In the genomic region with DNA sequence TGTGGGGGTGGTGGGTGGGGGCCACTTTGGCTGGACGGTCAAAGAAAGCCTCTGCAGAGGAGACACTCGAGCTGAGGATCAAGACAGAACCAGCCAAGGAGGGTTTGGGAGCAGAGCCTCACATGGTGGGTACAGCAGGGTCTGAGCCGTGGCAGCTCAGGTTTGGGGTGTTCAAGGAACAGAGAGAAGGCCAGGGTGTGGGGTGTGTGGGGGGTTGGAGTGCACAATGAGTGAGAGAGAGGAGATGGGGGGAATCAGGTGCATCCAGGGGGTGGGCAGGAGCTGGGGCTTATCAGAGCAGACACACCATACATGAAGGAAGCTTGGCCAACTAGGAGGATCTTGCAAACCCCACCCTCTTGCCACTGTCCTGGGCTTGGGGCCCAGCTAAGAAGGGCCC, we compare ENCODE assay signal across 37 cellular contexts.
"Had no signal": no experiment of that assay in that cellular context is flagged by ENCODE, and none has a peak within 500 bp of the region (broad histone marks: within the 10 kb centered on the region; RNA-seq: fewer than 3 reads in every experiment).

No MANE protein-coding gene starts in this region.

- H3K27ac Mint-ChIP-seq: activated B cell treated with CpG ODN at 0.5 μM for 24 hours; activated CD4-positive, alpha-beta memory T cell treated with anti-CD3 and anti-CD28 coated beads for 36 hours; activated CD4-positive, alpha-beta T cell treated with anti-CD3 and anti-CD28 coated beads, Interleukin-2, amount 10 ng/mL, durations not matched to agents 24 days and 14 days; activated CD8-positive, alpha-beta T cell treated with anti-CD3 and anti-CD28 coated beads for 36 hours; activated naive CD4-positive, alpha-beta T cell treated with anti-CD3 and anti-CD28 coated beads for 36 hours; activated naive CD4-positive, alpha-beta T cell treated with anti-CD3 and anti-CD28 coated beads, Interleukin-2, amount 50 U/mL, for 72 hours; activated naive CD8-positive, alpha-beta T cell treated with anti-CD3 and anti-CD28 coated beads for 36 hours; activated T-cell treated with anti-CD3 and anti-CD28 coated beads, Interleukin-2, amount 50 U/mL, for 72 hours; activated T-helper 1 cell treated with anti-CD3 and anti-CD28 coated beads, Interleukin-12 subunit alpha, Interleukin-12 subunit beta, Interleukin-2, Interleukin-4 antibody, amounts not matched to agents 30 ng/mL and 10 ng/mL and 1 ng/mL, durations not matched to agents 14 hours and 24 hours and 36 hours; activated T-helper 17 cell treated with anti-CD3 and anti-CD28 coated beads, Interleukin-2, amount 50 U/mL, for 72 hours; T-helper 1 cell treated with Interleukin-12 subunit alpha and Interleukin-12 subunit beta and Interleukin-4 antibody, amounts not matched to agents 30 μg/mL and 1 μg/mL, for 36 hours; T-helper 2 cell treated with Interferon-gamma antibody and Interleukin-4, amounts not matched to agents 5 μg/mL and 100 μg/mL, for 36 hours had no signal

- H3K4me1 Mint-ChIP-seq: activated B cell treated with CpG ODN at 0.5 μM for 24 hours; activated CD4-positive, alpha-beta T cell treated with anti-CD3 and anti-CD28 coated beads, Interleukin-2, amount 10 ng/mL, durations not matched to agents 24 days and 14 days; activated naive CD8-positive, alpha-beta T cell treated with anti-CD3 and anti-CD28 coated beads for 36 hours; activated T-helper 17 cell treated with anti-CD3 and anti-CD28 coated beads, Interleukin-2, amount 50 U/mL, for 72 hours; central memory CD8-positive, alpha-beta T cell had no signal

- H3K4me3 Mint-ChIP-seq: activated B cell treated with CpG ODN at 0.5 μM for 24 hours; activated CD4-positive, alpha-beta memory T cell treated with anti-CD3 and anti-CD28 coated beads for 36 hours; activated CD4-positive, alpha-beta T cell treated with anti-CD3 and anti-CD28 coated beads, Interleukin-2, amount 10 ng/mL, durations not matched to agents 24 days and 14 days; activated CD8-positive, alpha-beta T cell treated with anti-CD3 and anti-CD28 coated beads for 36 hours; activated naive CD4-positive, alpha-beta T cell treated with anti-CD3 and anti-CD28 coated beads for 36 hours; activated naive CD8-positive, alpha-beta T cell treated with anti-CD3 and anti-CD28 coated beads for 36 hours; activated T-cell treated with anti-CD3 and anti-CD28 coated beads, Interleukin-2, amount 50 U/mL, for 4 hours; activated T-cell treated with anti-CD3 and anti-CD28 coated beads, Interleukin-2, amount 50 U/mL, for 72 hours; activated T-helper 1 cell treated with anti-CD3 and anti-CD28 coated beads, Interleukin-12 subunit alpha, Interleukin-12 subunit beta, Interleukin-2, Interleukin-4 antibody, amounts not matched to agents 30 ng/mL and 10 ng/mL and 1 ng/mL, durations not matched to agents 14 hours and 24 hours and 36 hours; activated T-helper 17 cell treated with anti-CD3 and anti-CD28 coated beads, Interleukin-2, amount 50 U/mL, for 72 hours; central memory CD8-positive, alpha-beta T cell; T-helper 1 cell treated with Interleukin-12 subunit alpha and Interleukin-12 subunit beta and Interleukin-4 antibody, amounts not matched to agents 30 μg/mL and 1 μg/mL, for 36 hours; T-helper 2 cell treated with Interferon-gamma antibody and Interleukin-4, amounts not matched to agents 5 μg/mL and 100 μg/mL, for 36 hours had no signal

- ATAC-seq: activated CD8-positive, alpha-beta T cell treated with anti-CD3 and anti-CD28 coated beads for 36 hours; activated naive CD4-positive, alpha-beta T cell treated with anti-CD3 and anti-CD28 coated beads, Interleukin-2, amount 50 U/mL, for 72 hours; activated T-cell treated with anti-CD3 and anti-CD28 coated beads, Interleukin-2, amount 50 U/mL, for 4 hours; activated T-cell treated with anti-CD3 and anti-CD28 coated beads, Interleukin-2, amount 50 U/mL, for 72 hours; activated T-helper 17 cell treated with anti-CD3 and anti-CD28 coated beads, Interleukin-2, amount 50 U/mL, for 72 hours; body of pancreas had no signal

- H3K27me3 Mint-ChIP-seq: activated B cell treated with CpG ODN at 0.5 μM for 24 hours; activated CD4-positive, alpha-beta T cell treated with anti-CD3 and anti-CD28 coated beads, Interleukin-2, amount 10 ng/mL, durations not matched to agents 24 days and 14 days had no signal

- H3K36me3 Mint-ChIP-seq: activated CD4-positive, alpha-beta memory T cell treated with anti-CD3 and anti-CD28 coated beads for 36 hours; activated naive CD4-positive, alpha-beta T cell treated with anti-CD3 and anti-CD28 coated beads, Interleukin-2, amount 50 U/mL, for 72 hours; activated naive CD8-positive, alpha-beta T cell treated with anti-CD3 and anti-CD28 coated beads for 36 hours had no signal

- H3K27ac ChIP-seq: adrenal gland, body of pancreas, brain microvascular endothelial cell, breast epithelium, VCaP had no signal

- H3K4me1 ChIP-seq: adrenal gland, breast epithelium had no signal

- DNase-seq: activated B cell treated with CpG ODN at 0.5 μM for 24 hours; activated CD4-positive, alpha-beta memory T cell treated with anti-CD3 and anti-CD28 coated beads for 36 hours; activated CD4-positive, alpha-beta T cell treated with anti-CD3 and anti-CD28 coated beads for 4 hours; activated CD4-positive, alpha-beta T cell treated with anti-CD3 and anti-CD28 coated beads, Interleukin-2, amount 10 ng/mL, durations not matched to agents 24 days and 14 days; activated CD4-positive, alpha-beta T cell treated with anti-CD3 and anti-CD28 coated beads, Interleukin-2, amount 50 U/mL, for 1 hour; activated CD4-positive, alpha-beta T cell treated with anti-CD3 and anti-CD28 coated beads, Interleukin-2, amount 50 U/mL, for 4 hours; activated CD4-positive, CD25-positive, alpha-beta regulatory T cell treated with anti-CD3 and anti-CD28 coated beads, Interleukin-2, amount 50 U/mL, for 72 hours; activated CD8-positive, alpha-beta memory T cell treated with anti-CD3 and anti-CD28 coated beads, Interleukin-2, amount 50 U/mL, for 4 hours; activated CD8-positive, alpha-beta T cell treated with anti-CD3 and anti-CD28 coated beads for 36 hours; activated effector memory CD4-positive, alpha-beta T cell treated with anti-CD3 and anti-CD28 coated beads, Interleukin-2, amount 50 U/mL, for 16 hours; activated gamma-delta T cell treated with Interleukin-2 at 50 U/mL for 16 hours; activated naive CD4-positive, alpha-beta T cell; activated naive CD4-positive, alpha-beta T cell treated with anti-CD3 and anti-CD28 coated beads for 36 hours; activated naive CD4-positive, alpha-beta T cell treated with anti-CD3 and anti-CD28 coated beads, Interleukin-2, amount 50 U/mL, for 16 hours; activated naive CD8-positive, alpha-beta T cell treated with anti-CD3 and anti-CD28 coated beads for 36 hours; activated T-cell treated with anti-CD3 and anti-CD28 coated beads for 4 hours; activated T-cell treated with anti-CD3 and anti-CD28 coated beads, Interleukin-2, amount 50 U/mL, for 1 hour; activated T-cell treated with anti-CD3 and anti-CD28 coated beads, Interleukin-2, amount 50 U/mL, for 4 hours; activated T-cell treated with anti-CD3 and anti-CD28 coated beads, Interleukin-2, amount 50 U/mL, for 72 hours; amniotic stem cell; aorta; body of pancreas; brain microvascular endothelial cell; caudate nucleus; cerebellar nuclear complex; T-helper 1 cell; T-helper 2 cell; T-helper 9 cell had no signal

- H3K9me3 Mint-ChIP-seq: activated CD4-positive, alpha-beta memory T cell treated with anti-CD3 and anti-CD28 coated beads for 36 hours; activated CD4-positive, alpha-beta T cell treated with anti-CD3 and anti-CD28 coated beads, Interleukin-2, amount 10 ng/mL, durations not matched to agents 24 days and 14 days; activated CD8-positive, alpha-beta T cell treated with anti-CD3 and anti-CD28 coated beads for 36 hours; activated naive CD4-positive, alpha-beta T cell treated with anti-CD3 and anti-CD28 coated beads for 36 hours; activated naive CD8-positive, alpha-beta T cell treated with anti-CD3 and anti-CD28 coated beads for 36 hours; activated T-cell treated with anti-CD3 and anti-CD28 coated beads, Interleukin-2, amount 50 U/mL, for 4 hours; activated T-cell treated with anti-CD3 and anti-CD28 coated beads, Interleukin-2, amount 50 U/mL, for 72 hours; activated T-helper 1 cell treated with anti-CD3 and anti-CD28 coated beads, Interleukin-12 subunit alpha, Interleukin-12 subunit beta, Interleukin-2, Interleukin-4 antibody, amounts not matched to agents 30 ng/mL and 10 ng/mL and 1 ng/mL, durations not matched to agents 14 hours and 24 hours and 36 hours; activated T-helper 17 cell treated with anti-CD3 and anti-CD28 coated beads, Interleukin-2, amount 50 U/mL, for 72 hours; central memory CD8-positive, alpha-beta T cell; T-helper 1 cell treated with Interleukin-12 subunit alpha and Interleukin-12 subunit beta and Interleukin-4 antibody, amounts not matched to agents 30 μg/mL and 1 μg/mL, for 36 hours; T-helper 2 cell treated with Interferon-gamma antibody and Interleukin-4, amounts not matched to agents 5 μg/mL and 100 μg/mL, for 36 hours had no signal

- H3K27me3 ChIP-seq: body of pancreas, brain microvascular endothelial cell had no signal
